1 cellular context compared by ENCODE assay signal in the genomic region with DNA sequence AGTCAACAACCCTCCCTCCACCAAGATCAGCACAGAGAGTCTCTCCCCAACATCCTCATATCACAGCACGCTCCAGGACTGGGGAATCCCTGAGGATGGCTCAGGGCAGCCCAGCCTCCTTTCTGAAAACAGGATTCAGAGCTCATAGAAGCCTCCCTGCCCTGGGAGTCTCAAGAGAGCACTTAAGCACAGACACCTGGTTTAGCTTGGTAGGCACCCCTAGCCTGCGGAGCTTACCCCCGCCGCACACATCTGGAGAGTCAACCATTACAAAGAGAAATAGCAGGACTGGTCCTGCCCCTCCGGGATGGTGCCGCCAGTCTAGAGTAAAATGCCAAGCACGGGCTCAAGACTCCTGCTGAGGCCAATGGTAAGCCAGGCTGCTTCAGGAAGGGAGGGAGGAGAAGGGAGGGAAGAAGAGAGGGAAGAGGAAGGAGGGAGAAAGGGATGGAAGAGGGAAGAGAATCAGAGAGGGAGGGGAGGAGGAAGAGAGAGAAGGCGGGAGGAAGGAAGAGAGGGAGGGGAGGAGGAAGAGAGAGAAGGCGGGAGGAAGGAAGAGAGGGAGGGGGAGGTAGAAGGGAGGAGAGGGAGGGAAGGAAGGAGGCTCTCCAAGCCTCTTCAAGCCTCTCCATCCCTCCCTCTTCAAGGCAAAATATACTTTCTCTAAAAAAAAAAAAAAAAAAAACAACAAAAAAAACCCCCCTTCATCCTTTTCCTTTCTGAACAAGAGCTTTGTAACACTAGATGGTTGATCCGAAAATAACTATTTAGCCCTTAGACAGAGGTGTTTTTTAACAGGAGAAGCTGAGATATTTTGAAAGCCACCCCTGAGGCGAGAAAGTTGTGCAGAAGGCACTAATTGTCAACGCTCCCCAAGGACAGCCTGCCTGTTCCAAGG.
TF ChIP-seq lines count a peak whose summit lies in the region.

No MANE protein-coding gene starts in this region.

TF ChIP-seq in liver, 16 proteins besides CTCF, POLR2A, EP300 and RAD21 (continued from another document):
- TF ChIP-seq, protein P1, sequence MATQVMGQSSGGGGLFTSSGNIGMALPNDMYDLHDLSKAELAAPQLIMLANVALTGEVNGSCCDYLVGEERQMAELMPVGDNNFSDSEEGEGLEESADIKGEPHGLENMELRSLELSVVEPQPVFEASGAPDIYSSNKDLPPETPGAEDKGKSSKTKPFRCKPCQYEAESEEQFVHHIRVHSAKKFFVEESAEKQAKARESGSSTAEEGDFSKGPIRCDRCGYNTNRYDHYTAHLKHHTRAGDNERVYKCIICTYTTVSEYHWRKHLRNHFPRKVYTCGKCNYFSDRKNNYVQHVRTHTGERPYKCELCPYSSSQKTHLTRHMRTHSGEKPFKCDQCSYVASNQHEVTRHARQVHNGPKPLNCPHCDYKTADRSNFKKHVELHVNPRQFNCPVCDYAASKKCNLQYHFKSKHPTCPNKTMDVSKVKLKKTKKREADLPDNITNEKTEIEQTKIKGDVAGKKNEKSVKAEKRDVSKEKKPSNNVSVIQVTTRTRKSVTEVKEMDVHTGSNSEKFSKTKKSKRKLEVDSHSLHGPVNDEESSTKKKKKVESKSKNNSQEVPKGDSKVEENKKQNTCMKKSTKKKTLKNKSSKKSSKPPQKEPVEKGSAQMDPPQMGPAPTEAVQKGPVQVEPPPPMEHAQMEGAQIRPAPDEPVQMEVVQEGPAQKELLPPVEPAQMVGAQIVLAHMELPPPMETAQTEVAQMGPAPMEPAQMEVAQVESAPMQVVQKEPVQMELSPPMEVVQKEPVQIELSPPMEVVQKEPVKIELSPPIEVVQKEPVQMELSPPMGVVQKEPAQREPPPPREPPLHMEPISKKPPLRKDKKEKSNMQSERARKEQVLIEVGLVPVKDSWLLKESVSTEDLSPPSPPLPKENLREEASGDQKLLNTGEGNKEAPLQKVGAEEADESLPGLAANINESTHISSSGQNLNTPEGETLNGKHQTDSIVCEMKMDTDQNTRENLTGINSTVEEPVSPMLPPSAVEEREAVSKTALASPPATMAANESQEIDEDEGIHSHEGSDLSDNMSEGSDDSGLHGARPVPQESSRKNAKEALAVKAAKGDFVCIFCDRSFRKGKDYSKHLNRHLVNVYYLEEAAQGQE (IDR thresholded peaks at IDR 0.05): no peak
- TF ChIP-seq, protein P2, sequence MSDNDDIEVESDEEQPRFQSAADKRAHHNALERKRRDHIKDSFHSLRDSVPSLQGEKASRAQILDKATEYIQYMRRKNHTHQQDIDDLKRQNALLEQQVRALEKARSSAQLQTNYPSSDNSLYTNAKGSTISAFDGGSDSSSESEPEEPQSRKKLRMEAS (IDR thresholded peaks at IDR 0.05): no peak
- no peak for TF ChIP-seq GABPA (IDR thresholded peaks at IDR 0.05 in 1 of 2, conservative IDR thresholded peaks at IDR 0.05 in 1 of 2)
- TF ChIP-seq EGR1 (IDR thresholded peaks at IDR 0.05; ENCODE audit: low read depth in 2 of 2): no peak
- no peak for TF ChIP-seq NR2F2 (IDR thresholded peaks at IDR 0.05)
- no peak for TF ChIP-seq HNF4G (IDR thresholded peaks at IDR 0.05)
- TF ChIP-seq YY1 (IDR thresholded peaks at IDR 0.05): no peak
- no peak for TF ChIP-seq JUND (IDR thresholded peaks at IDR 0.05)
- TF ChIP-seq SP1 (IDR thresholded peaks at IDR 0.05): no peak
- TF ChIP-seq TAF1 (conservative IDR thresholded peaks at IDR 0.05): no peak
- no peak for TF ChIP-seq FOXA1 (IDR thresholded peaks at IDR 0.05)
- no peak for TF ChIP-seq HNF4A (conservative IDR thresholded peaks at IDR 0.05)
- TF ChIP-seq, protein P3, sequence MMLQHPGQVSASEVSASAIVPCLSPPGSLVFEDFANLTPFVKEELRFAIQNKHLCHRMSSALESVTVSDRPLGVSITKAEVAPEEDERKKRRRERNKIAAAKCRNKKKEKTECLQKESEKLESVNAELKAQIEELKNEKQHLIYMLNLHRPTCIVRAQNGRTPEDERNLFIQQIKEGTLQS (IDR thresholded peaks at IDR 0.05): no peak
- TF ChIP-seq RXRA (IDR thresholded peaks at IDR 0.05): no peak
